26 cellular contexts compared by ENCODE assay signal in genomic region chr4:155106629-155107028, GRCh38.
"Had no signal": no experiment of that assay in that cellular context is flagged by ENCODE, and none has a peak within 500 bp of the region (broad histone marks: within the 10 kb centered on the region; RNA-seq: fewer than 3 reads in every experiment).

No MANE protein-coding gene starts in this region.

- H3K79me2 ChIP-seq: parathyroid adenoma had no signal

- H3K27me3 ChIP-seq: esophagus muscularis mucosa, foreskin keratinocyte, gastroesophageal sphincter, heart left ventricle, neutrophil, tibial nerve, upper lobe of right lung, uterus had no signal

- H3K4me1 ChIP-seq: esophagus muscularis mucosa, foreskin keratinocyte, gastroesophageal sphincter, heart left ventricle, parathyroid adenoma, tibial nerve, upper lobe of right lung, uterus had no signal

- H3K4me3 ChIP-seq: esophagus muscularis mucosa, gastroesophageal sphincter, heart left ventricle, lung, thoracic aorta, tibial nerve, upper lobe of right lung, uterus had no signal

- H2AFZ ChIP-seq: parathyroid adenoma had no signal

- H3K27ac ChIP-seq: esophagus muscularis mucosa, foreskin keratinocyte, gastroesophageal sphincter, heart left ventricle, neutrophil, parathyroid adenoma, thoracic aorta, tibial nerve, upper lobe of right lung, uterus had no signal

- FAIRE-seq: islet of Langerhans had no signal

- DNase-seq: cerebellar nuclear complex; cortex of kidney; effector CD8-positive, alpha-beta T cell; endodermal cell; foreskin keratinocyte; heart left ventricle; hippocampal formation; left cardiac atrium; left ventricle myocardium superior; naive B cell; stimulated activated CD4-positive, alpha-beta T cell treated with anti-CD3 and anti-CD28 coated beads, Interleukin-4, amount 100 ng/mL, for 4 hours; stimulated activated naive CD8-positive, alpha-beta T cell treated with anti-CD3 and anti-CD28 coated beads, Interleukin-15, Interleukin-2, amounts not matched to agents 100 U/mL and 50 U/mL, for 24 hours; substantia nigra; upper lobe of right lung; uterus had no signal

- H3K9ac ChIP-seq: parathyroid adenoma had no signal

- H3K9me3 ChIP-seq: esophagus muscularis mucosa, gastroesophageal sphincter, heart left ventricle, neutrophil, thoracic aorta, tibial nerve, upper lobe of right lung, uterus had no signal

- ATAC-seq: foreskin keratinocyte; gastroesophageal sphincter; heart left ventricle; left cardiac atrium; left ventricle myocardium superior; natural killer cell treated with Interleukin-12 subunit alpha and Interleukin-12 subunit beta and Interleukin-15 and Interleukin-18, amount 100 ng/mL, for 72 hours; sciatic nerve; stimulated activated memory B cell treated with anti-CD40 and anti-IgM and Interleukin-4, amounts not matched to agents 10 μg/mL and 1 μg/mL and 100 μg/mL, for 72 hours; stimulated activated naive CD8-positive, alpha-beta T cell treated with anti-CD3 and anti-CD28 coated beads, Interleukin-15, Interleukin-2, amounts not matched to agents 100 U/mL and 50 U/mL, for 24 hours; upper lobe of right lung had no signal

- H3K36me3 ChIP-seq: esophagus muscularis mucosa, gastroesophageal sphincter, heart left ventricle, neutrophil, thoracic aorta, tibial nerve, upper lobe of right lung, uterus had no signal
